ENCODE assay signal across 8 cellular contexts in the genomic region with DNA sequence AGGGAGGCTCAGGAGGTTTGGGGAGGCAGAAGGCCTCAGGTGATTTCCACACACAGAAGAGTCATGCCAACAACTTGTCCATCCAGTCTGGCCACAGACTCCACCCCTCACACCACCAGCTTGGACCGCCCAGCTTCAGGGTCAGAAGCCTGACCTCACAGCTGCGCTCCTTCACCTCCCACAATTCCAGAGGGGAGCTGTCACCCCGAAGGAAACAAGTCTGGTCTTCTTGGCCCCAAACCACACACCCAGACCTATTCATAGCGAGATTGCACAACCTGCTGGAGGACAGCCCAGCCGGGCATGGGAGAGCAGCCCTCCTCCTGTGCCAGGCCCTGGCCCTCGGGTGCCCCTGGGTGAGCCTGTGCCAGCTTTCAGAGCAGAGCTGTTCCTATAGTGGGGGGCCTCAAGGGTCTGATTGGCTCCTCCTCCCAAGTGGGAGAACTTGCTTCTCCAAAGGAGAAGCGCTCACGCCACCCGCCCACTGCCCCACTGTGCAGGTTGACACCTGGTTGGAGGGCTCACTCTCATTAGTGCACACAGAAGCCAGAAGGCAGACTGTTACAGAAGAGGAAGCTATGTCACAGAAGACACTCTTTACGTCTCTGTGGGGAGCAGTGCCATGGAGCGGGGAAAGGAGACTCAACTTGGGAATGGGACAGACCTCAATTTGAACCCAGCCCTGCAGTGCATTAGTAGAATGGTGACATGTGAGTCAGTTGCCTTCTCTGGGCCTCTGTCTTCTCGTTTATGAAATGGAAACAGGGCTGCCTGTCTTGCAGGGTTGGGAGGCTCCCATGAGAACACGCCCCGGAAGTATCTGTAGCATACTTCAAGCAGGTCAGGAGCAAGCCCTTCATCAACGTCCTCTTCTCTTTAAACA.
A peak's percentile ranks its signal among the peaks of the same experiment; 100 is the strongest.
DNase-seq lines count a peak whose midpoint lies in the region; ATAC-seq and TF ChIP-seq lines count a peak whose summit lies in the region.

No MANE protein-coding gene starts in this region.

- H3K36me3 ChIP-seq in hepatocyte (replicated peaks; ENCODE audit: insufficient read depth, low read depth) (no peaks in the 10 kb centered on the region), suprapubic skin (peaks cover 12% of the 10 kb centered on the region)

- H3K27ac ChIP-seq in hepatocyte (no peak overlapping the region), suprapubic skin (peak overlapping the region; percentile 82)

- DNase-seq in HK-2 (ENCODE audit: unreplicated experiment) (peak; percentile 51), amniotic epithelial cell (ENCODE audit: low read depth) (peak; percentile 99), hepatocyte (ENCODE audit: low spot score) (peak; percentile 42), suprapubic skin (ENCODE audit: low spot score in 2 of 2) (peak in 1 of 2 donors; percentile 79), NCI-H345 treated with DMSO at 0.1 percent for 48 hours (lab: John Stamatoyannopoulos, UW; ENCODE audit: unreplicated experiment) (no peak), cortex of kidney (lab: John Stamatoyannopoulos, UW) (no peak)

- no peaks in the 10 kb centered on the region for H3K9me2 ChIP-seq in hepatocyte (replicated peaks; ENCODE audit: insufficient read depth)

- TF ChIP-seq CTCF in hepatocyte (IDR thresholded peaks at IDR 0.05; ENCODE audit: poor library complexity): no peak
- no peak for TF ChIP-seq CTCF in suprapubic skin (IDR thresholded peaks at IDR 0.05)

- peaks cover 31% of the 10 kb centered on the region for H3K79me2 ChIP-seq in hepatocyte

- H4K20me1 ChIP-seq in hepatocyte (ENCODE audit: insufficient read depth, poor library complexity, severe bottlenecking): no peaks in the 10 kb centered on the region

- H3K4me2 ChIP-seq in hepatocyte: no peak overlapping the region

- no peak for TF ChIP-seq POLR2A in suprapubic skin (IDR thresholded peaks at IDR 0.05)

- ATAC-seq in GM19023 (IDR thresholded peaks at IDR 0.05; ENCODE audit: unreplicated experiment) (no peak), HG02938 (IDR thresholded peaks at IDR 0.05; ENCODE audit: unreplicated experiment) (no peak)

- peaks cover 21% of the 10 kb centered on the region for H3K4me1 ChIP-seq in hepatocyte (ENCODE audit: insufficient read depth)
- H3K4me1 ChIP-seq in suprapubic skin: peaks cover 34% of the 10 kb centered on the region

- no peak overlapping the region for H2AFZ ChIP-seq in hepatocyte

- H3K4me3 ChIP-seq in hepatocyte (no peak overlapping the region), suprapubic skin (no peak overlapping the region)

- H3K27me3 ChIP-seq in hepatocyte (no peaks in the 10 kb centered on the region), suprapubic skin (no peaks in the 10 kb centered on the region)

- H3K9me3 ChIP-seq in hepatocyte (ENCODE audit: low read depth): no peaks in the 10 kb centered on the region
- H3K9me3 ChIP-seq in suprapubic skin: no peaks in the 10 kb centered on the region

- TF ChIP-seq EP300 in suprapubic skin (IDR thresholded peaks at IDR 0.05): no peak

- WGBS in hepatocyte (ENCODE audit: low lambda C conversion rate, missing lambda C conversion rate): 83% methylated on average over 15 of the region's 15 CpGs
- WGBS in suprapubic skin: 53% methylated on average over 13 of the region's 15 CpGs

Comparison
In these comparisons a context has a peak if more than half of its experiments do, and no peak if none do; other contexts are left out.
1. DNase-seq: peak in HK-2 (single experiment), amniotic epithelial cell (single experiment) and hepatocyte (single experiment); none in NCI-H345 treated with DMSO at 0.1 percent for 48 hours (single experiment) and cortex of kidney (single experiment).